In the genomic region with DNA sequence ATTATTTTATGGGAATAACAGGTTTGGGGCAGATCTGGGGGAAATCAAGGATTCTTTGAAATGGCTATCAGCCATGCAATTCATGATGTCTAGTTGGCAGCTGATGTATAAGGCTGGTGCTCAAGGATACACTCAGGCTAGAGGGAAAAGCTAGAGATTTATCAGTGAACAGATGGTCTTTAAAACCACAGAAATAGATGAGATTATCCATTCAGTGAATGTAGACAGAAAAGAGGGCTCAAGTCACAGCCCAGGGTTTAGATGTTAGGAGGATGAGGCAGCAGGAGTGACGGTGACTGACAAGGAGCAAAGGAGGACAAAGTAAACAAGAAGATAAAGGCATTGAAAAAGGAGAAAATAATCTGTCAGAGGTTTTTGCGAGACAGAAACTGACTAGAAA, we compare ENCODE assay signal across 21 cellular contexts.
DNase-seq lines count a peak whose midpoint lies in the region; ATAC-seq, FAIRE-seq and TF ChIP-seq lines count a peak whose summit lies in the region.
"Had no signal": no experiment of that assay in that cellular context is flagged by ENCODE, and none has a peak within 500 bp of the region (broad histone marks: within the 10 kb centered on the region; RNA-seq: fewer than 3 reads in every experiment).

No MANE protein-coding gene starts in this region.

- no peak for FAIRE-seq in astrocyte (lab: Jason Lieb, UNC)
- FAIRE-seq: A549, HepG2 had no signal

- no peak for TF ChIP-seq CTCF in astrocyte (IDR thresholded peaks at IDR 0.05; ENCODE audit: insufficient read depth, low read depth, low read length)

- H3K36me3 Mint-ChIP-seq in astrocyte (ENCODE audit: low read depth, unreplicated experiment) (peaks cover 19% of the 10 kb centered on the region), naive B cell (peaks cover 13 to 57% of the 10 kb centered on the region in 2 donors)
- H3K36me3 Mint-ChIP-seq: CD8-positive, alpha-beta memory T cell had no signal

- H3K27ac Mint-ChIP-seq in astrocyte (ENCODE audit: unreplicated experiment) (no peak overlapping the region), naive B cell (peak overlapping the region in 4 of 6 donors; percentile 7 to 62 (median 47))
- H3K27ac Mint-ChIP-seq: CD8-positive, alpha-beta memory T cell had no signal

- H3K4me1 Mint-ChIP-seq in astrocyte (ENCODE audit: low read depth, unreplicated experiment) (peaks cover 6% of the 10 kb centered on the region), naive B cell (peaks cover 28 to 52% (median 34%) of the 10 kb centered on the region in 3 donors)
- H3K4me1 Mint-ChIP-seq: CD8-positive, alpha-beta memory T cell had no signal

- POLR2A ChIA-PET in HEK293T (lab: Yijun Ruan, JAX), result no interaction called here

- no peaks in the 10 kb centered on the region for H3K27me3 ChIP-seq in astrocyte (ENCODE audit: insufficient read depth, low read length)
- H3K27me3 ChIP-seq: BLaER1 treated with 17β-estradiol and CSF1 and Interleukin-3, amounts not matched to agents 10 nM and 100 nM; MG63; Peyer's patch had no signal

- peaks cover 16% of the 10 kb centered on the region for H3K9me3 Mint-ChIP-seq in astrocyte (ENCODE audit: unreplicated experiment)
- peaks cover 8 to 41% (median 21%) of the 10 kb centered on the region in 7 donors for H3K9me3 Mint-ChIP-seq in naive B cell

- H3K27me3 Mint-ChIP-seq in astrocyte (ENCODE audit: low read depth, unreplicated experiment), result no peaks in the 10 kb centered on the region
- H3K27me3 Mint-ChIP-seq in naive B cell, result no peaks in the 10 kb centered on the region

- H3K36me3 ChIP-seq in astrocyte (ENCODE audit: insufficient read depth, low read length), result no peaks in the 10 kb centered on the region
- H3K36me3 ChIP-seq: MG63, Peyer's patch had no signal

- H3K4me3 Mint-ChIP-seq in astrocyte (ENCODE audit: unreplicated experiment) (no peak overlapping the region), naive B cell (no peak overlapping the region)
- H3K4me3 Mint-ChIP-seq: CD8-positive, alpha-beta memory T cell; GM23338 had no signal

- CTCF ChIA-PET in HEK293T (lab: Yijun Ruan, JAX), result no interaction called here

- H3K79me2 ChIP-seq in astrocyte (ENCODE audit: insufficient read depth, low read length), result peaks cover 8% of the 10 kb centered on the region

- no peak overlapping the region for H3K4me3 ChIP-seq in astrocyte (ENCODE audit: insufficient read depth, low read depth, low read length)
- H3K4me3 ChIP-seq: A549; BLaER1 treated with 17β-estradiol and CSF1 and Interleukin-3, amounts not matched to agents 10 nM and 100 nM; GM23338; MG63; Peyer's patch; SK-N-MC had no signal

- ATAC-seq in naive B cell (ENCODE audit: low read depth in 2 of 2) (no peak), HG02981 (IDR thresholded peaks at IDR 0.05; ENCODE audit: unreplicated experiment) (no peak), GM19035 (IDR thresholded peaks at IDR 0.05; ENCODE audit: unreplicated experiment) (no peak), GM19351 (IDR thresholded peaks at IDR 0.05; ENCODE audit: unreplicated experiment) (no peak)
- ATAC-seq: A549, GM23338, HepG2, Right ventricle myocardium inferior had no signal

- H3K4me2 ChIP-seq in astrocyte (ENCODE audit: low read length), result peak overlapping the region; percentile 1
- H3K4me2 ChIP-seq: A549; BLaER1 treated with 17β-estradiol and CSF1 and Interleukin-3, amounts not matched to agents 10 nM and 100 nM; GM23338; KMS-11 had no signal

- DNase-seq in DMS 273 (lab: John Stamatoyannopoulos, UW; ENCODE audit: unreplicated experiment) (peak; percentile 83), NCI-H446 treated with DMSO at 0.1 percent for 48 hours (lab: John Stamatoyannopoulos, UW) (peak; percentile 40), astrocyte (ENCODE audit: low read depth) (peak; percentile 58), naive B cell (no peak), HEK293T (ENCODE audit: extremely low spot score) (no peak)
- DNase-seq: CD8-positive, alpha-beta memory T cell; MG63; NCI-H1092 treated with DMSO at 0.1 percent for 48 hours; NCI-H187; Peyer's patch; T-helper 1 cell had no signal

- H3K9me3 ChIP-seq in astrocyte (ENCODE audit: insufficient read depth, low read depth, low read length), result no peaks in the 10 kb centered on the region
- H3K9me3 ChIP-seq: A549, MG63 had no signal

- H3K9ac ChIP-seq in astrocyte (ENCODE audit: low read length), result no peak overlapping the region
- H3K9ac ChIP-seq: BLaER1 treated with 17β-estradiol and CSF1 and Interleukin-3, amounts not matched to agents 10 nM and 100 nM; KMS-11 had no signal

- peaks cover 5% of the 10 kb centered on the region for H3K4me1 ChIP-seq in astrocyte (ENCODE audit: insufficient read depth, low read length)
- H3K4me1 ChIP-seq: A549; BLaER1 treated with 17β-estradiol and CSF1 and Interleukin-3, amounts not matched to agents 10 nM and 100 nM; Peyer's patch had no signal

- no peak overlapping the region for H2AFZ ChIP-seq in astrocyte (ENCODE audit: low read depth, low read length)
- H2AFZ ChIP-seq: GM23338 had no signal

- no peak overlapping the region for H3K27ac ChIP-seq in astrocyte (ENCODE audit: low read depth, low read length)
- H3K27ac ChIP-seq: A549; BLaER1 treated with 17β-estradiol and CSF1 and Interleukin-3, amounts not matched to agents 10 nM and 100 nM; KMS-11; Peyer's patch; SK-N-MC had no signal

- peaks cover 18% of the 10 kb centered on the region for H4K20me1 ChIP-seq in astrocyte (ENCODE audit: insufficient read depth, low read length)
- H4K20me1 ChIP-seq: BLaER1 treated with 17β-estradiol and CSF1 and Interleukin-3, amounts not matched to agents 10 nM and 100 nM had no signal

TF ChIP-seq in HEK293T, 16 proteins besides CTCF, POLR2A, EP300 and RAD21:
- TF ChIP-seq LEF1 (IDR thresholded peaks at IDR 0.05; ENCODE audit: borderline replicate concordance), result no peak
- no peak for TF ChIP-seq SP1 (IDR thresholded peaks at IDR 0.05)

Comparison
In these comparisons a context has a peak if more than half of its experiments do, and no peak if none do; other contexts are left out.
1. DNase-seq: peak in DMS 273 (single experiment), NCI-H446 treated with DMSO at 0.1 percent for 48 hours (single experiment) and astrocyte (single experiment); none in naive B cell (single experiment) and HEK293T (single experiment).